In genomic region chr17:83196973-83197880, GRCh38 we compare ENCODE assay signal across 14 cellular contexts.
A peak's percentile ranks its signal among the peaks of the same experiment; 100 is the strongest.
DNase-seq lines count a peak whose midpoint lies in the region; ATAC-seq and TF ChIP-seq lines count a peak whose summit lies in the region.
"Had no signal": no experiment of that assay in that cellular context is flagged by ENCODE, and none has a peak within 500 bp of the region (broad histone marks: within the 10 kb centered on the region; RNA-seq: fewer than 3 reads in every experiment).

No MANE protein-coding gene starts in this region.

- 66 to 71% methylated on average over 24 of the region's 24 CpGs for WGBS in heart right ventricle, 2 donors
- WGBS in aorta, 2 donors, result 90 to 92% methylated on average over 24 of the region's 24 CpGs

- H3K36me3 Mint-ChIP-seq in natural killer cell, result no peaks in the 10 kb centered on the region
- H3K36me3 Mint-ChIP-seq: CD8-positive, alpha-beta T cell had no signal

- H3K27ac Mint-ChIP-seq in natural killer cell, result no peak overlapping the region
- H3K27ac Mint-ChIP-seq: CD8-positive, alpha-beta T cell had no signal

- peak; percentile 40 for DNase-seq in Right ventricle myocardium inferior (ENCODE audit: missing footprints)
- DNase-seq in heart right ventricle, result no peak
- DNase-seq in brain pericyte (ENCODE audit: low read depth, low spot score), result peak; percentile 76
- peak; percentile 13 for DNase-seq in natural killer cell
- peak; percentile 53 to 75 for DNase-seq in aorta
- no peak for DNase-seq in midbrain (lab: John Stamatoyannopoulos, UW)
- DNase-seq in NOMO-1 (lab: John Stamatoyannopoulos, UW; ENCODE audit: unreplicated experiment in 2 of 2), result no peak
- no peak for DNase-seq in NCI-H69 (lab: John Stamatoyannopoulos, UW)
- DNase-seq: NCI-H1436, SK-N-SH had no signal

- intact Hi-C loops in Right ventricle myocardium inferior (cut with DNase I) (no loop called here), heart right ventricle (cut with DNase I) (no loop called here), natural killer cell (cut with micrococcal nuclease) (no loop called here), aorta (cut with DNase I) (no loop called here)

- H3K4me3 ChIP-seq in heart right ventricle, result no peak overlapping the region
- no peak overlapping the region for H3K4me3 ChIP-seq in aorta (ENCODE audit: low read length in 2 of 2)
- H3K4me3 ChIP-seq: adrenal gland, prostate gland had no signal

- H3K36me3 ChIP-seq in heart right ventricle (no peaks in the 10 kb centered on the region), aorta (ENCODE audit: control insufficient read depth in 1 of 2, insufficient read depth in 2 of 2, low read length in 1 of 2) (no peaks in the 10 kb centered on the region)
- H3K36me3 ChIP-seq: adrenal gland, prostate gland had no signal

- no peak for TF ChIP-seq CTCF in heart right ventricle (IDR thresholded peaks at IDR 0.05)
- no peak for TF ChIP-seq CTCF in natural killer cell (IDR thresholded peaks at IDR 0.05)

- H3K4me3 Mint-ChIP-seq in natural killer cell, result no peak overlapping the region
- H3K4me3 Mint-ChIP-seq: CD8-positive, alpha-beta T cell had no signal

- H3K9me3 Mint-ChIP-seq in natural killer cell, result no peaks in the 10 kb centered on the region
- H3K9me3 Mint-ChIP-seq: CD8-positive, alpha-beta T cell had no signal

- ATAC-seq in Right ventricle myocardium inferior, result no peak
- ATAC-seq in heart right ventricle, result no peak
- no peak for ATAC-seq in natural killer cell
- no peak for ATAC-seq in aorta (ENCODE audit: low FRiP score)
- ATAC-seq: CD8-positive, alpha-beta T cell; HCT116 had no signal

- H3K9me3 ChIP-seq in heart right ventricle (no peaks in the 10 kb centered on the region), aorta (ENCODE audit: control insufficient read depth, low read length) (no peaks in the 10 kb centered on the region)
- H3K9me3 ChIP-seq: adrenal gland, prostate gland, SK-N-SH had no signal

- H3K4me1 Mint-ChIP-seq in natural killer cell, result peaks cover 39 to 55% of the 10 kb centered on the region in 2 donors

- H3K4me1 ChIP-seq in heart right ventricle, result peaks cover 22 to 86% (median 56%) of the 10 kb centered on the region in 9 donors
- peaks cover 0 to 2% of the 10 kb centered on the region in 2 donors for H3K4me1 ChIP-seq in aorta (ENCODE audit: control insufficient read depth in 1 of 2, insufficient read depth in 2 of 2, low read length in 2 of 2)
- H3K4me1 ChIP-seq: prostate gland had no signal

- no peaks in the 10 kb centered on the region for H3K27me3 ChIP-seq in heart right ventricle
- no peaks in the 10 kb centered on the region for H3K27me3 ChIP-seq in aorta (ENCODE audit: control insufficient read depth in 1 of 2, insufficient read depth in 2 of 2, low read length in 1 of 2)
- H3K27me3 ChIP-seq: adrenal gland had no signal

- no peaks in the 10 kb centered on the region for H3K27me3 Mint-ChIP-seq in natural killer cell (ENCODE audit: low read depth in 2 of 2)

- peak overlapping the region in 1 of 10 donors; percentile 98 for H3K27ac ChIP-seq in heart right ventricle
- H3K27ac ChIP-seq in aorta (ENCODE audit: low read depth in 1 of 2, low read length in 2 of 2), result no peak overlapping the region
- H3K27ac ChIP-seq: prostate gland had no signal

Comparison
In these comparisons a context has a peak if more than half of its experiments do, and no peak if none do; other contexts are left out.
1. DNase-seq: peak in Right ventricle myocardium inferior (single experiment), brain pericyte (single experiment), natural killer cell (single experiment) and aorta (2 of 2); none in heart right ventricle (0 of 2), midbrain (single experiment), NOMO-1 (0 of 2) and NCI-H69 (single experiment).